In genomic region chr4:182015893-182016292, GRCh38 we compare ENCODE assay signal across 18 cellular contexts.
DNase-seq lines count a peak whose midpoint lies in the region; ATAC-seq and TF ChIP-seq lines count a peak whose summit lies in the region.
"Had no signal": no experiment of that assay in that cellular context is flagged by ENCODE, and none has a peak within 500 bp of the region (broad histone marks: within the 10 kb centered on the region; RNA-seq: fewer than 3 reads in every experiment).

No MANE protein-coding gene starts in this region.

- CTCF ChIA-PET in CD8-positive, alpha-beta T cell (lab: Charles Lee) = no interaction called here

- no peaks in the 10 kb centered on the region for H3K27me3 ChIP-seq in CD8-positive, alpha-beta T cell (ENCODE audit: insufficient read depth, low read length)
- H3K27me3 ChIP-seq: colonic mucosa had no signal

- H3K36me3 ChIP-seq in CD8-positive, alpha-beta T cell (ENCODE audit: insufficient read depth, low read length) = no peaks in the 10 kb centered on the region
- H3K36me3 ChIP-seq: colonic mucosa had no signal

- H3K27ac Mint-ChIP-seq in CD8-positive, alpha-beta T cell = no peak overlapping the region
- H3K27ac Mint-ChIP-seq: activated CD4-positive, alpha-beta T cell treated with anti-CD3 and anti-CD28 coated beads, Interleukin-2, amount 10 ng/mL, durations not matched to agents 24 days and 14 days; T-helper 17 cell had no signal

- H3K9me3 Mint-ChIP-seq in CD8-positive, alpha-beta T cell = no peaks in the 10 kb centered on the region
- H3K9me3 Mint-ChIP-seq: activated CD4-positive, alpha-beta T cell treated with anti-CD3 and anti-CD28 coated beads, Interleukin-2, amount 10 ng/mL, durations not matched to agents 24 days and 14 days had no signal

- H3K27ac ChIP-seq in CD8-positive, alpha-beta T cell (ENCODE audit: low read depth, low read length) = no peak overlapping the region
- H3K27ac ChIP-seq: colonic mucosa had no signal

- no peak for TF ChIP-seq CTCF in AG09309 (IDR thresholded peaks at IDR 0.05; ENCODE audit: control insufficient read depth, insufficient read depth, low read depth, low read length, missing control alignments)
- no peak for TF ChIP-seq CTCF in CD8-positive, alpha-beta T cell (IDR thresholded peaks at IDR 0.05)

- H3K36me3 Mint-ChIP-seq in CD8-positive, alpha-beta T cell = no peaks in the 10 kb centered on the region

- no peak overlapping the region for H3K4me3 ChIP-seq in AG09309 (ENCODE audit: control insufficient read depth, low read depth, low read length)
- H3K4me3 ChIP-seq in CD8-positive, alpha-beta T cell (ENCODE audit: low read depth, low read length) = no peak overlapping the region
- H3K4me3 ChIP-seq: colonic mucosa had no signal

- ATAC-seq in GM18868 (IDR thresholded peaks at IDR 0.05; ENCODE audit: unreplicated experiment) (peak; percentile 29), Right ventricle myocardium superior (ENCODE audit: poor library complexity) (no peak), HG02884 (IDR thresholded peaks at IDR 0.05; ENCODE audit: unreplicated experiment) (no peak)
- no peak for ATAC-seq in CD8-positive, alpha-beta T cell
- ATAC-seq: T-helper 17 cell had no signal

- POLR2A ChIA-PET in CD8-positive, alpha-beta T cell (lab: Charles Lee) = no interaction called here

- H3K4me1 Mint-ChIP-seq in CD8-positive, alpha-beta T cell (ENCODE audit: low read depth) = no peaks in the 10 kb centered on the region
- H3K4me1 Mint-ChIP-seq: activated CD4-positive, alpha-beta T cell treated with anti-CD3 and anti-CD28 coated beads, Interleukin-2, amount 10 ng/mL, durations not matched to agents 24 days and 14 days; T-helper 17 cell had no signal

- no peak overlapping the region for H3K4me3 Mint-ChIP-seq in CD8-positive, alpha-beta T cell
- H3K4me3 Mint-ChIP-seq: activated CD4-positive, alpha-beta T cell treated with anti-CD3 and anti-CD28 coated beads, Interleukin-2, amount 10 ng/mL, durations not matched to agents 24 days and 14 days; T-helper 17 cell had no signal

- DNase-seq in AG09309 (ENCODE audit: low read depth) (peak; percentile 18), RPMI7951 (ENCODE audit: low read depth) (peak; percentile 64), hepatic stellate cell (ENCODE audit: low spot score) (peak; percentile 4), Right ventricle myocardium superior (no peak), NCI-H1694 (lab: John Stamatoyannopoulos, UW) (no peak)
- no peak for DNase-seq in CD8-positive, alpha-beta T cell
- DNase-seq: activated CD4-positive, alpha-beta T cell treated with anti-CD3 and anti-CD28 coated beads, Interleukin-2, amount 10 ng/mL, durations not matched to agents 24 days and 14 days; activated T-cell treated with anti-CD3 and anti-CD28 coated beads, Interleukin-2, amount 50 U/mL, for 48 hours; colonic mucosa; KBM-7; mesendoderm; NCI-H1417 treated with DMSO at 0.1 percent for 48 hours; NCI-H526 treated with DMSO at 0.1 percent for 48 hours; occipital lobe; RPMI8226; T-helper 17 cell had no signal

- no peaks in the 10 kb centered on the region for H3K9me3 ChIP-seq in CD8-positive, alpha-beta T cell (ENCODE audit: low read length)
- H3K9me3 ChIP-seq: colonic mucosa had no signal

- no peaks in the 10 kb centered on the region for H3K4me1 ChIP-seq in CD8-positive, alpha-beta T cell (ENCODE audit: insufficient read depth, low read length)
- H3K4me1 ChIP-seq: colonic mucosa had no signal

- intact Hi-C loops in Right ventricle myocardium superior (cut with DNase I) = no loop called here
- intact Hi-C loops in CD8-positive, alpha-beta T cell (cut with DNase I, micrococcal nuclease) = no loop called here

- no peaks in the 10 kb centered on the region for H3K27me3 Mint-ChIP-seq in CD8-positive, alpha-beta T cell (ENCODE audit: low read depth)
- H3K27me3 Mint-ChIP-seq: activated CD4-positive, alpha-beta T cell treated with anti-CD3 and anti-CD28 coated beads, Interleukin-2, amount 10 ng/mL, durations not matched to agents 24 days and 14 days; T-helper 17 cell had no signal

Comparison
In these comparisons a context has a peak if more than half of its experiments do, and no peak if none do; other contexts are left out.
1. DNase-seq: peak in AG09309 (single experiment), RPMI7951 (single experiment) and hepatic stellate cell (single experiment); none in Right ventricle myocardium superior (single experiment), NCI-H1694 (single experiment) and CD8-positive, alpha-beta T cell (0 of 7).